29 cellular contexts compared by ENCODE assay signal in the genomic region with DNA sequence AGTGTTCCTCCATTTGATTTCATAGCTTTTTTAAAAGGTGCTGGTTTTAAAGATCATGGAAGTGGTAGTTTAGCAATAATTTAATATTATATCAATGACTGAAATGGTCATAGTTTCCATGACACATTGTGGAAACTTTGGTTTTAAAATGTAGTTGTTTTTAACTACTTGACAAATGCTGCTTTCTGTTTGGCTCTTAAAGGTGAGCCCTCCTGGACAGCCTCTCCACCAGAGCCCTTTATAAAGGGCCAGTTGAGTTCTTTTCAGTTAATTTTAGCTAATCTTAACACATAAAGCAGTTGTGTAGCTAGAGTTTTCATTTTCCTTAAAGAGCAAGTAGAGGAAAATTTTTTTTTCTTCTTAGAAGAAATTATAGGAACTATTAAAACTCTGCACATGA. TPM values are rescaled to one million over a fixed set of nuclear protein-coding genes. Genes with fewer than 3 reads are reported as not detected.
A peak's percentile ranks its signal among the peaks of the same experiment; 100 is the strongest.
DNase-seq lines count a peak whose midpoint lies in the region; ATAC-seq lines count a peak whose summit lies in the region.
"Had no signal": no experiment of that assay in that cellular context is flagged by ENCODE, and none has a peak within 500 bp of the region (broad histone marks: within the 10 kb centered on the region; RNA-seq: fewer than 3 reads in every experiment).

No MANE protein-coding gene starts in this region.

- H3K4me3 Mint-ChIP-seq in activated naive CD4-positive, alpha-beta T cell treated with anti-CD3 and anti-CD28 coated beads for 36 hours = no peak overlapping the region
- no peak overlapping the region for H3K4me3 Mint-ChIP-seq in activated naive CD4-positive, alpha-beta T cell treated with anti-CD3 and anti-CD28 coated beads, Interleukin-2, amount 10 ng/mL, durations not matched to agents 7 days and 5 days
- H3K4me3 Mint-ChIP-seq in activated T-helper 17 cell treated with anti-CD3 and anti-CD28 coated beads, Interleukin-2, amount 50 U/mL, for 72 hours = no peak overlapping the region
- no peak overlapping the region for H3K4me3 Mint-ChIP-seq in activated naive CD8-positive, alpha-beta T cell treated with anti-CD3 and anti-CD28 coated beads, Interleukin-2, amount 50 U/mL, for 24 hours
- H3K4me3 Mint-ChIP-seq in stimulated activated naive CD8-positive, alpha-beta T cell treated with anti-CD3 and anti-CD28 coated beads, Interleukin-15, amount 100 ng/mL, for 72 hours = no peak overlapping the region
- H3K4me3 Mint-ChIP-seq: B cell; CD8-positive, alpha-beta T cell; HFFc6 had no signal

- H3K9me2 ChIP-seq in Karpas-422 (replicated peaks; ENCODE audit: insufficient read depth, low read length) = no peaks in the 10 kb centered on the region

- H3K27ac ChIP-seq in Karpas-422 (ENCODE audit: low read length) = no peak overlapping the region
- H3K27ac ChIP-seq: C4-2B, SJSA1 had no signal

- no peak for DNase-seq in activated naive CD4-positive, alpha-beta T cell treated with anti-CD3 and anti-CD28 coated beads for 36 hours
- DNase-seq in activated naive CD4-positive, alpha-beta T cell treated with anti-CD3 and anti-CD28 coated beads, Interleukin-2, amount 10 ng/mL, durations not matched to agents 7 days and 5 days = no peak
- no peak for DNase-seq in activated naive CD8-positive, alpha-beta T cell treated with anti-CD3 and anti-CD28 coated beads, Interleukin-2, amount 50 U/mL, for 24 hours
- DNase-seq in stimulated activated naive CD8-positive, alpha-beta T cell treated with anti-CD3 and anti-CD28 coated beads, Interleukin-15, amount 100 ng/mL, for 72 hours = no peak
- no peak for DNase-seq in Karpas-422
- no peak for DNase-seq in stimulated activated CD4-positive, alpha-beta T cell treated with anti-CD3 and anti-CD28 coated beads, Interleukin-15, amount 100 ng/mL, for 24 hours
- DNase-seq: Caco-2; CD8-positive, alpha-beta T cell; DMS 273 treated with DMSO at 0.1 percent for 48 hours; DMS79; EL; GF-D8; GOT3; HFFc6; KBM-7; NCI-H1048; NCI-H1417; NCI-H1694; NCI-H2029 treated with DMSO at 0.1 percent for 48 hours; NCI-H2227 treated with DMSO at 0.1 percent for 48 hours; NCI-H69; Right ventricle myocardium superior; RPMI8226 had no signal

- no peaks in the 10 kb centered on the region for H3K9me3 Mint-ChIP-seq in activated naive CD4-positive, alpha-beta T cell treated with anti-CD3 and anti-CD28 coated beads for 36 hours
- no peaks in the 10 kb centered on the region for H3K9me3 Mint-ChIP-seq in activated naive CD4-positive, alpha-beta T cell treated with anti-CD3 and anti-CD28 coated beads, Interleukin-2, amount 10 ng/mL, durations not matched to agents 7 days and 5 days
- no peaks in the 10 kb centered on the region for H3K9me3 Mint-ChIP-seq in activated T-helper 17 cell treated with anti-CD3 and anti-CD28 coated beads, Interleukin-2, amount 50 U/mL, for 72 hours
- H3K9me3 Mint-ChIP-seq in activated naive CD8-positive, alpha-beta T cell treated with anti-CD3 and anti-CD28 coated beads, Interleukin-2, amount 50 U/mL, for 24 hours = no peaks in the 10 kb centered on the region
- H3K9me3 Mint-ChIP-seq in stimulated activated naive CD8-positive, alpha-beta T cell treated with anti-CD3 and anti-CD28 coated beads, Interleukin-15, amount 100 ng/mL, for 72 hours = no peaks in the 10 kb centered on the region
- H3K9me3 Mint-ChIP-seq: CD8-positive, alpha-beta T cell; HFFc6 had no signal

- H3K9ac ChIP-seq in Karpas-422 (ENCODE audit: low read length) = no peak overlapping the region

- peaks cover 5% of the 10 kb centered on the region; the same call in 1 of the 2 replicates for H4K20me1 ChIP-seq in Karpas-422 (ENCODE audit: insufficient read depth, low read depth, low read length)

- peak overlapping the region; percentile 50 for H3K27ac Mint-ChIP-seq in activated naive CD4-positive, alpha-beta T cell treated with anti-CD3 and anti-CD28 coated beads for 36 hours
- no peak overlapping the region for H3K27ac Mint-ChIP-seq in activated naive CD4-positive, alpha-beta T cell treated with anti-CD3 and anti-CD28 coated beads, Interleukin-2, amount 10 ng/mL, durations not matched to agents 7 days and 5 days
- peak overlapping the region; percentile 63 for H3K27ac Mint-ChIP-seq in activated T-helper 17 cell treated with anti-CD3 and anti-CD28 coated beads, Interleukin-2, amount 50 U/mL, for 72 hours
- H3K27ac Mint-ChIP-seq in activated naive CD8-positive, alpha-beta T cell treated with anti-CD3 and anti-CD28 coated beads, Interleukin-2, amount 50 U/mL, for 24 hours = peak overlapping the region; percentile 76
- peak overlapping the region; percentile 83 to 88 for H3K27ac Mint-ChIP-seq in stimulated activated naive CD8-positive, alpha-beta T cell treated with anti-CD3 and anti-CD28 coated beads, Interleukin-15, amount 100 ng/mL, for 72 hours
- H3K27ac Mint-ChIP-seq: B cell; CD8-positive, alpha-beta T cell; HFFc6 had no signal

- H3K9me3 ChIP-seq in Karpas-422 (ENCODE audit: low read length) = no peaks in the 10 kb centered on the region
- H3K9me3 ChIP-seq: Caco-2, HAP-1, SJSA1 had no signal

- H3K4me1 Mint-ChIP-seq in activated naive CD4-positive, alpha-beta T cell treated with anti-CD3 and anti-CD28 coated beads for 36 hours (ENCODE audit: low read depth) = peaks cover 23% of the 10 kb centered on the region
- H3K4me1 Mint-ChIP-seq in activated naive CD4-positive, alpha-beta T cell treated with anti-CD3 and anti-CD28 coated beads, Interleukin-2, amount 10 ng/mL, durations not matched to agents 7 days and 5 days = no peaks in the 10 kb centered on the region
- H3K4me1 Mint-ChIP-seq in activated T-helper 17 cell treated with anti-CD3 and anti-CD28 coated beads, Interleukin-2, amount 50 U/mL, for 72 hours = no peaks in the 10 kb centered on the region
- H3K4me1 Mint-ChIP-seq in activated naive CD8-positive, alpha-beta T cell treated with anti-CD3 and anti-CD28 coated beads, Interleukin-2, amount 50 U/mL, for 24 hours = peaks cover 21% of the 10 kb centered on the region
- peaks cover 26% of the 10 kb centered on the region for H3K4me1 Mint-ChIP-seq in stimulated activated naive CD8-positive, alpha-beta T cell treated with anti-CD3 and anti-CD28 coated beads, Interleukin-15, amount 100 ng/mL, for 72 hours
- H3K4me1 Mint-ChIP-seq: B cell had no signal

- no peaks in the 10 kb centered on the region for H3K27me3 Mint-ChIP-seq in activated naive CD4-positive, alpha-beta T cell treated with anti-CD3 and anti-CD28 coated beads for 36 hours (ENCODE audit: low read depth)
- H3K27me3 Mint-ChIP-seq in activated naive CD4-positive, alpha-beta T cell treated with anti-CD3 and anti-CD28 coated beads, Interleukin-2, amount 10 ng/mL, durations not matched to agents 7 days and 5 days = no peaks in the 10 kb centered on the region
- H3K27me3 Mint-ChIP-seq in activated T-helper 17 cell treated with anti-CD3 and anti-CD28 coated beads, Interleukin-2, amount 50 U/mL, for 72 hours = no peaks in the 10 kb centered on the region
- no peaks in the 10 kb centered on the region for H3K27me3 Mint-ChIP-seq in activated naive CD8-positive, alpha-beta T cell treated with anti-CD3 and anti-CD28 coated beads, Interleukin-2, amount 50 U/mL, for 24 hours
- H3K27me3 Mint-ChIP-seq in stimulated activated naive CD8-positive, alpha-beta T cell treated with anti-CD3 and anti-CD28 coated beads, Interleukin-15, amount 100 ng/mL, for 72 hours = no peaks in the 10 kb centered on the region
- H3K27me3 Mint-ChIP-seq: B cell had no signal

- peaks cover 57% of the 10 kb centered on the region for H3K36me3 Mint-ChIP-seq in activated naive CD4-positive, alpha-beta T cell treated with anti-CD3 and anti-CD28 coated beads for 36 hours (ENCODE audit: low read depth)
- peaks cover 51% of the 10 kb centered on the region for H3K36me3 Mint-ChIP-seq in activated naive CD4-positive, alpha-beta T cell treated with anti-CD3 and anti-CD28 coated beads, Interleukin-2, amount 10 ng/mL, durations not matched to agents 7 days and 5 days
- peaks cover 100% of the 10 kb centered on the region for H3K36me3 Mint-ChIP-seq in activated T-helper 17 cell treated with anti-CD3 and anti-CD28 coated beads, Interleukin-2, amount 50 U/mL, for 72 hours (ENCODE audit: low read depth)
- H3K36me3 Mint-ChIP-seq in activated naive CD8-positive, alpha-beta T cell treated with anti-CD3 and anti-CD28 coated beads, Interleukin-2, amount 50 U/mL, for 24 hours (ENCODE audit: low read depth) = peaks cover 81% of the 10 kb centered on the region

- no peak overlapping the region for H2AFZ ChIP-seq in Karpas-422 (ENCODE audit: low read length)

- ATAC-seq in activated T-helper 17 cell treated with anti-CD3 and anti-CD28 coated beads, Interleukin-2, amount 50 U/mL, for 72 hours (replicated peaks) = no peak
- peak; percentile 77 for ATAC-seq in activated naive CD8-positive, alpha-beta T cell treated with anti-CD3 and anti-CD28 coated beads, Interleukin-2, amount 50 U/mL, for 24 hours
- ATAC-seq in stimulated activated naive CD8-positive, alpha-beta T cell treated with anti-CD3 and anti-CD28 coated beads, Interleukin-15, amount 100 ng/mL, for 72 hours = no peak
- ATAC-seq: CD8-positive, alpha-beta T cell had no signal

- H3K4me2 ChIP-seq in Karpas-422 (ENCODE audit: low read depth, low read length, poor library complexity, severe bottlenecking) = no peak overlapping the region

- H3K4me3 ChIP-seq in Karpas-422 (ENCODE audit: low read length) = no peak overlapping the region
- H3K4me3 ChIP-seq: HAP-1, SJSA1 had no signal

- intact Hi-C loops in activated naive CD4-positive, alpha-beta T cell treated with anti-CD3 and anti-CD28 coated beads for 36 hours (cut with micrococcal nuclease) = no loop called here

- no peaks in the 10 kb centered on the region for H3K4me1 ChIP-seq in Karpas-422 (ENCODE audit: low read length)
- H3K4me1 ChIP-seq: Caco-2, HAP-1, SJSA1 had no signal

- H3K79me2 ChIP-seq in Karpas-422 (ENCODE audit: low read length) = peaks cover 38% of the 10 kb centered on the region

- H3K27me3 ChIP-seq in Karpas-422 (ENCODE audit: low read length) = no peaks in the 10 kb centered on the region
- H3K27me3 ChIP-seq: SJSA1 had no signal

- CTCF ChIA-PET in activated naive CD4-positive, alpha-beta T cell treated with anti-CD3 and anti-CD28 coated beads for 36 hours (lab: Charles Lee) = interaction anchor here (0.8 kb wide), 1 partner anchor 10 kb away, joined by 5 read pairs; no protein-coding TSS in a partner anchor
- CTCF ChIA-PET in activated naive CD4-positive, alpha-beta T cell treated with anti-CD3 and anti-CD28 coated beads, Interleukin-2, amount 10 ng/mL, durations not matched to agents 7 days and 5 days (lab: Charles Lee) = no interaction called here

- H3K36me3 ChIP-seq in Karpas-422 (ENCODE audit: insufficient read depth, low read length) = peaks cover 90% of the 10 kb centered on the region

RNA-seq across cellular contexts. Expression of a gene that starts 14.0 kb away (rescaled TPM):
- 100 to 1,000 TPM; 227 to 236 TPM for total RNA-seq in activated naive CD4-positive, alpha-beta T cell treated with anti-CD3 and anti-CD28 coated beads for 36 hours
- total RNA-seq in activated T-helper 17 cell treated with anti-CD3 and anti-CD28 coated beads, Interleukin-2, amount 50 U/mL, for 72 hours = 100 to 1,000 TPM in 1 of 2 donors, 10 to 100 TPM in 1; 72.7 to 131 TPM
- 87.3 and 169 TPM in 2 replicates for total RNA-seq in Karpas-422 (2014; rRNA removed; shearing (Covaris generic); ENCODE audit: low replicate concordance)

RNA-seq across cellular contexts. Expression of a gene that starts 27.7 kb away (rescaled TPM):
- total RNA-seq in activated naive CD4-positive, alpha-beta T cell treated with anti-CD3 and anti-CD28 coated beads for 36 hours = not detected
- total RNA-seq in activated T-helper 17 cell treated with anti-CD3 and anti-CD28 coated beads, Interleukin-2, amount 50 U/mL, for 72 hours = not detected
- not detected in 2 replicates for total RNA-seq in Karpas-422 (2014; rRNA removed; shearing (Covaris generic); ENCODE audit: low replicate concordance)
- total RNA-seq: A673; B cell; CD8-positive, alpha-beta T cell; HFFc6; Right ventricle myocardium superior; SJSA1 had no signal

RNA-seq across cellular contexts. Expression of a gene that starts 33.7 kb away (rescaled TPM):
- 10 to 100 TPM; 10.7 to 12.1 TPM for total RNA-seq in activated naive CD4-positive, alpha-beta T cell treated with anti-CD3 and anti-CD28 coated beads for 36 hours
- 10 to 100 TPM; 36.7 to 37.1 TPM for total RNA-seq in activated T-helper 17 cell treated with anti-CD3 and anti-CD28 coated beads, Interleukin-2, amount 50 U/mL, for 72 hours
- total RNA-seq in Karpas-422 (2014; rRNA removed; shearing (Covaris generic); ENCODE audit: low replicate concordance) = 23.9 and 43.8 TPM in 2 replicates
